In genomic region chr6:5752282-5752681, GRCh38 we compare ENCODE assay signal across 9 cellular contexts.
DNase-seq lines count a peak whose midpoint lies in the region; ATAC-seq and TF ChIP-seq lines count a peak whose summit lies in the region.
"Had no signal": no experiment of that assay in that cellular context is flagged by ENCODE, and none has a peak within 500 bp of the region (broad histone marks: within the 10 kb centered on the region; RNA-seq: fewer than 3 reads in every experiment).

No MANE protein-coding gene starts in this region.

- H3K4me3 ChIP-seq in WERI-Rb-1 (ENCODE audit: low read depth, low read length) (peak overlapping the region; percentile 6), skeletal muscle satellite cell (ENCODE audit: low read length) (peak overlapping the region; percentile 25)

- H3K36me3 ChIP-seq in WERI-Rb-1: peaks cover 5% of the 10 kb centered on the region
- H3K36me3 ChIP-seq in skeletal muscle satellite cell (ENCODE audit: insufficient read depth, low read length): no peaks in the 10 kb centered on the region

- H3K27me3 ChIP-seq in WERI-Rb-1 (ENCODE audit: insufficient read depth, low read depth, severe bottlenecking) (no peaks in the 10 kb centered on the region), skeletal muscle satellite cell (ENCODE audit: control insufficient read depth, insufficient read depth, low read length) (no peaks in the 10 kb centered on the region)

- no peak for TF ChIP-seq CTCF in WERI-Rb-1 (IDR thresholded peaks at IDR 0.05; ENCODE audit: low read depth, low read length)

- H3K9ac ChIP-seq in skeletal muscle satellite cell (ENCODE audit: low read depth, low read length): peak overlapping the region; percentile 40

- peaks cover 16% of the 10 kb centered on the region for H3K4me1 ChIP-seq in skeletal muscle satellite cell (ENCODE audit: control insufficient read depth, insufficient read depth, low read length)

- peak overlapping the region; percentile 82 for H3K27ac ChIP-seq in WERI-Rb-1

- DNase-seq in NCI-H2196 (lab: John Stamatoyannopoulos, UW; ENCODE audit: unreplicated experiment): peak; percentile 19
- DNase-seq in NCI-H2196 treated with DMSO at 0.1 percent for 48 hours (lab: John Stamatoyannopoulos, UW; ENCODE audit: unreplicated experiment): no peak
- DNase-seq in WERI-Rb-1: peak; percentile 87
- DNase-seq in left cardiac atrium: no peak
- DNase-seq in NCI-H526 treated with DMSO at 0.1 percent for 48 hours (lab: John Stamatoyannopoulos, UW): no peak

- ATAC-seq in left cardiac atrium: peak; percentile 51 to 66
- ATAC-seq in GM19452 (IDR thresholded peaks at IDR 0.05; ENCODE audit: unreplicated experiment): no peak
- ATAC-seq in HG03039 (IDR thresholded peaks at IDR 0.05; ENCODE audit: unreplicated experiment): no peak
- ATAC-seq: activated naive CD4-positive, alpha-beta T cell treated with anti-CD3 and anti-CD28 coated beads, Interleukin-2, amount 50 U/mL, for 72 hours had no signal

- peak overlapping the region; percentile 60 for H3K4me2 ChIP-seq in skeletal muscle satellite cell (ENCODE audit: low read length)

- H3K9me3 ChIP-seq in WERI-Rb-1 (ENCODE audit: severe bottlenecking) (peaks cover 23% of the 10 kb centered on the region), skeletal muscle satellite cell (replicated peaks; ENCODE audit: low read length) (peaks cover 5% of the 10 kb centered on the region)

- intact Hi-C loops in left cardiac atrium (cut with DNase I): no loop called here

Comparison
In these comparisons a context has a peak if more than half of its experiments do, and no peak if none do; other contexts are left out.
1. DNase-seq: peak in NCI-H2196 (single experiment) and WERI-Rb-1 (single experiment); none in NCI-H2196 treated with DMSO at 0.1 percent for 48 hours (single experiment), left cardiac atrium (single experiment) and NCI-H526 treated with DMSO at 0.1 percent for 48 hours (single experiment).
2. ATAC-seq: peak in left cardiac atrium (2 of 2); none in GM19452 (single experiment) and HG03039 (single experiment).